In the genomic region with DNA sequence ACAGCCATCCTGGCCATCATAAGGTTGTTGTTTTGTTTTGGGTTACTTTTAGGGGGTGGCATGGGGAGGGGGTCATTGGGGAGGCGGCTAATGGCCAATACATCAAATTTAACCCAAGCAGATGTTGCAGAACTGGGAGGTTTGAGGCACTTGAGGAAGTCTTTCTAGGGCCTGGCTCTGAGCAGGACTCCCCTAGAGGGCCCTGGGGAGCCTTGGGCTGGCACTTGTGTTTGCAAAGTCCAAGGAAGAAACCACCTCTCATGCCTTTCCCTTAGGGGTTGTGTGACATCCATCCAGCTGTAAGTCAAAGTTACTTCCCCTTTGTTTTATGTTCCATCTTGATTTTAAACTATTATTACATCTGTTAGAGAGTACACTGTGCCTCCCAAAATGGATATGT, we compare ENCODE assay signal across 12 cellular contexts.
DNase-seq lines count a peak whose midpoint lies in the region; ATAC-seq, FAIRE-seq and TF ChIP-seq lines count a peak whose summit lies in the region.
"Had no signal": no experiment of that assay in that cellular context is flagged by ENCODE, and none has a peak within 500 bp of the region (broad histone marks: within the 10 kb centered on the region; RNA-seq: fewer than 3 reads in every experiment).

No MANE protein-coding gene starts in this region.

- no peaks in the 10 kb centered on the region for H4K20me1 ChIP-seq in GM12878 (ENCODE audit: control insufficient read depth, insufficient read depth)

- TF ChIP-seq EP300 in GM12878 (IDR thresholded peaks at IDR 0.05; ENCODE audit: borderline replicate concordance in 1 of 2, control insufficient read depth in 1 of 2, low read depth in 2 of 2, low read length in 2 of 2): no peak
- no peak for TF ChIP-seq EP300 in upper lobe of left lung (IDR thresholded peaks at IDR 0.05)

- H3K36me3 Mint-ChIP-seq in activated naive CD4-positive, alpha-beta T cell treated with anti-CD3 and anti-CD28 coated beads, Interleukin-2, amount 50 U/mL, for 72 hours: peaks cover 8 to 18% of the 10 kb centered on the region in 2 donors

- H3K4me1 ChIP-seq in GM12878 (ENCODE audit: control insufficient read depth, insufficient read depth, low read length) (peaks cover 51% of the 10 kb centered on the region), upper lobe of left lung (peaks cover 8 to 12% (median 11%) of the 10 kb centered on the region in 4 donors), tibial artery (peaks cover 0 to 16% (median 6%) of the 10 kb centered on the region in 4 donors)

- DNase-seq in activated naive CD4-positive, alpha-beta T cell treated with anti-CD3 and anti-CD28 coated beads, Interleukin-2, amount 50 U/mL, for 72 hours (ENCODE audit: low spot score in 2 of 2): no peak
- no peak for DNase-seq in activated naive CD4-positive, alpha-beta T cell (lab: John Stamatoyannopoulos, UW)
- DNase-seq in OCI-M1 (lab: John Stamatoyannopoulos, UW): peak; percentile 11
- DNase-seq in GM12878 (ENCODE audit: low read depth, low spot score): no peak
- no peak for DNase-seq in upper lobe of left lung
- DNase-seq in NCI-H2029 treated with DMSO at 0.1 percent for 48 hours (lab: John Stamatoyannopoulos, UW): no peak
- no peak for DNase-seq in tibial artery
- no peak for DNase-seq in globus pallidus (ENCODE audit: low spot score)
- DNase-seq: activated CD4-positive, CD25-positive, alpha-beta regulatory T cell treated with anti-CD3 and anti-CD28 coated beads, Interleukin-2, amount 50 U/mL, for 72 hours; activated gamma-delta T cell; stimulated activated CD4-positive, alpha-beta T cell treated with anti-CD3 and anti-CD28 coated beads, Interleukin-12 subunit alpha, Interleukin-12 subunit beta, amount 100 ng/mL, for 4 hours had no signal

- RAD21 ChIA-PET in GM12878 (lab: Charles Lee; ENCODE audit: unreplicated experiment): interaction anchor here (0.6 to 6.7 kb wide), 6 partner anchors 10 to 258 kb away, joined by 6 to 60 read pairs (median 26); partner anchors contain the start of gene KATNAL1

- intact Hi-C loops in GM12878 (cut with micrococcal nuclease; ENCODE audit: unreplicated experiment) (loop anchor here (5.0 to 10.0 kb wide), 2 partner anchors 47 to 95 kb away; no protein-coding TSS in a partner anchor), tibial artery (cut with DNase I; ENCODE audit: low total_unique reads) (no loop called here)

- WGBS in GM12878 (ENCODE audit: insufficient coverage, insufficient replicate concordance, low lambda C conversion rate, missing lambda C conversion rate): 0% methylated on average over 1 of the region's 1 CpG
- 89 to 100% methylated on average over 1 of the region's 1 CpG for WGBS in upper lobe of left lung, 2 donors

- TF ChIP-seq POLR2A in GM12878 (IDR thresholded peaks at IDR 0.05; ENCODE audit: low read depth, low read length) (no peak), upper lobe of left lung (IDR thresholded peaks at IDR 0.05) (no peak)

- H3K9me3 Mint-ChIP-seq in activated naive CD4-positive, alpha-beta T cell treated with anti-CD3 and anti-CD28 coated beads, Interleukin-2, amount 50 U/mL, for 72 hours: peaks cover 0 to 6% of the 10 kb centered on the region in 2 donors

- H3K36me3 ChIP-seq in GM12878 (ENCODE audit: control insufficient read depth in 2 of 2, insufficient read depth in 2 of 2, low read length in 1 of 2) (no peaks in the 10 kb centered on the region), upper lobe of left lung (no peaks in the 10 kb centered on the region), tibial artery (no peaks in the 10 kb centered on the region)
- H3K36me3 ChIP-seq: thoracic aorta had no signal

- peaks cover 4% of the 10 kb centered on the region; the same call in 2 of the 3 replicates for H3K9me3 ChIP-seq in GM12878 (replicated peaks; ENCODE audit: control insufficient read depth, insufficient read depth, low read length)
- H3K9me3 ChIP-seq in upper lobe of left lung: no peaks in the 10 kb centered on the region
- H3K9me3 ChIP-seq in tibial artery: peaks cover 0 to 3% (median 0%) of the 10 kb centered on the region in 3 donors
- H3K9me3 ChIP-seq: thoracic aorta had no signal

- TF ChIP-seq CTCF in GM12878 (IDR thresholded peaks at IDR 0.05 in 2 of 3, conservative IDR thresholded peaks at IDR 0.05 in 1 of 3; ENCODE audit: control insufficient read depth in 2 of 3, extremely low read depth in 1 of 3, insufficient read depth in 1 of 3, low read depth in 3 of 3, low read length in 3 of 3): 0 out of 6 replicates have a peak, but pooled peaks of 1 of the 3 experiments have one; percentile 6
- no peak for TF ChIP-seq CTCF in upper lobe of left lung (IDR thresholded peaks at IDR 0.05)
- no peak for TF ChIP-seq CTCF in tibial artery (IDR thresholded peaks at IDR 0.05)

- no peak for FAIRE-seq in GM12878 (lab: Jason Lieb, UNC)

- H3K79me2 ChIP-seq in GM12878 (ENCODE audit: control insufficient read depth, insufficient read depth, low read length): no peaks in the 10 kb centered on the region

- H3K4me2 ChIP-seq in GM12878 (ENCODE audit: control insufficient read depth, insufficient read depth): no peak overlapping the region

- peak overlapping the region; percentile 84 to 97 for H3K27ac Mint-ChIP-seq in activated naive CD4-positive, alpha-beta T cell treated with anti-CD3 and anti-CD28 coated beads, Interleukin-2, amount 50 U/mL, for 72 hours

- H2AFZ ChIP-seq in GM12878 (ENCODE audit: control insufficient read depth, low read depth, low read length): peak overlapping the region; percentile 0; the same call in 1 of the 2 replicates

- no peak for ATAC-seq in activated naive CD4-positive, alpha-beta T cell treated with anti-CD3 and anti-CD28 coated beads, Interleukin-2, amount 50 U/mL, for 72 hours
- ATAC-seq in GM12878 (peak; percentile 11; the same call in 1 of the 3 replicates), upper lobe of left lung (ENCODE audit: low FRiP score in 2 of 2) (no peak)

- H3K9ac ChIP-seq in GM12878 (ENCODE audit: control insufficient read depth, insufficient read depth, low read length): no peak overlapping the region

- no TSS peak for BruUV-seq in GM12878 (replicated peaks; lab: Mats Ljungman, UMichigan)

- CTCF ChIA-PET in GM12878 (lab: Yijun Ruan, JAX): interaction anchor here (2.4 to 8.4 kb wide), 3 partner anchors 10 to 32 kb away, joined by 8 to 92 read pairs (median 44); no protein-coding TSS in a partner anchor

- H3K4me3 ChIP-seq in GM12878 (no peak overlapping the region), upper lobe of left lung (no peak overlapping the region), tibial artery (no peak overlapping the region)
- H3K4me3 ChIP-seq: thoracic aorta had no signal

- H3K27me3 ChIP-seq in GM12878 (replicated peaks in 1 of 2; ENCODE audit: control insufficient read depth in 2 of 2, insufficient read depth in 2 of 2, low read length in 1 of 2) (no peaks in the 10 kb centered on the region), upper lobe of left lung (no peaks in the 10 kb centered on the region), tibial artery (no peaks in the 10 kb centered on the region)

- H3K27ac ChIP-seq in GM12878 (ENCODE audit: control insufficient read depth, insufficient read depth) (peak overlapping the region; percentile 29; the same call in 1 of the 2 replicates), upper lobe of left lung (peak overlapping the region in 3 of 4 donors; percentile 12 to 58 (median 44)), tibial artery (no peak overlapping the region)
- H3K27ac ChIP-seq: thoracic aorta had no signal

- POLR2A ChIA-PET in GM12878 (lab: Charles Lee): interaction anchor here (0.6 to 2.9 kb wide), 6 partner anchors 10 to 177 kb away, joined by 3 to 21 read pairs (median 6); partner anchors contain the start of gene KATNAL1

- SMC1A ChIA-PET in GM12878 (lab: Charles Lee; ENCODE audit: uncharacterized antibody, unreplicated experiment): interaction anchor here (0.9 to 9.9 kb wide), 8 partner anchors 9 to 301 kb away, joined by 3 to 91 read pairs (median 4); no protein-coding TSS in a partner anchor

- TF ChIP-seq RAD21 in GM12878 (IDR thresholded peaks at IDR 0.05; ENCODE audit: insufficient read depth, low read depth, low read length): 0 out of 2 replicates have a peak, but pooled peaks have one; percentile 8

- in situ Hi-C loops in GM12878 (cut with MboI): no loop called here

TF ChIP-seq in GM12878, 131 proteins besides CTCF, POLR2A, EP300 and RAD21:
- TF ChIP-seq SPI1 (IDR thresholded peaks at IDR 0.05; ENCODE audit: borderline replicate concordance, insufficient read depth, low read depth, low read length) (0 out of 2 replicates have a peak, but pooled peaks have one; percentile 9), IRF5 (IDR thresholded peaks at IDR 0.05; ENCODE audit: borderline replicate concordance) (no peak)

Comparison
In these comparisons a context has a peak if more than half of its experiments do, and no peak if none do; other contexts are left out.
1. H3K27ac ChIP-seq: peak in GM12878 (single experiment) and upper lobe of left lung (3 of 4); none in tibial artery (0 of 2).